27 cellular contexts compared by ENCODE assay signal in genomic region chr16:75231570-75231969, GRCh38. TPM values are rescaled to one million over a fixed set of nuclear protein-coding genes. Genes with fewer than 3 reads are reported as not detected.
DNase-seq lines count a peak whose midpoint lies in the region; ATAC-seq, FAIRE-seq and TF ChIP-seq lines count a peak whose summit lies in the region.
"Had no signal": no experiment of that assay in that cellular context is flagged by ENCODE, and none has a peak within 500 bp of the region (broad histone marks: within the 10 kb centered on the region; RNA-seq: fewer than 3 reads in every experiment).

No MANE protein-coding gene starts in this region.

- DNase-seq in Calu3 (no peak), HFFc6 (no peak), body of pancreas (no peak), osteoblast (ENCODE audit: insufficient read length, low spot score, missing footprints) (peak; percentile 82), GM13976 (ENCODE audit: low spot score) (no peak), KG1 (lab: John Stamatoyannopoulos, UW) (no peak), GM12892 (ENCODE audit: insufficient read length) (no peak)
- DNase-seq: 8988T; ACHN; BE2C; CD8-positive, alpha-beta memory T cell; DMS79 treated with DMSO at 0.1 percent for 48 hours; GF-D8; KBM-7; MG63; NCI-H2029; NCI-H446; NCI-H524 treated with DMSO at 0.1 percent for 48 hours; NCI-H774; PC-3; Right ventricle myocardium superior had no signal

- H3K4me1 ChIP-seq in body of pancreas (peaks cover 54% of the 10 kb centered on the region), osteoblast (ENCODE audit: insufficient read depth, low read length) (no peaks in the 10 kb centered on the region)

- H3K79me2 ChIP-seq in osteoblast (ENCODE audit: insufficient read depth, low read length), result peaks cover 64% of the 10 kb centered on the region

- H3K27ac Mint-ChIP-seq in Calu3 (ENCODE audit: unreplicated experiment) (peak overlapping the region; percentile 39), HFFc6 (peak overlapping the region; percentile 59)
- H3K27ac Mint-ChIP-seq: CD8-positive, alpha-beta memory T cell had no signal

- peaks cover 23% of the 10 kb centered on the region for H3K4me1 Mint-ChIP-seq in Calu3 (ENCODE audit: low read depth, unreplicated experiment)
- peaks cover 32% of the 10 kb centered on the region for H3K4me1 Mint-ChIP-seq in HFFc6 (ENCODE audit: low read depth)
- H3K4me1 Mint-ChIP-seq: CD14-positive monocyte had no signal

- H3K27me3 ChIP-seq in body of pancreas (no peaks in the 10 kb centered on the region), osteoblast (ENCODE audit: insufficient read depth, low read length) (no peaks in the 10 kb centered on the region)
- H3K27me3 ChIP-seq: BE2C, MG63, SJSA1 had no signal

- no peak for FAIRE-seq in GM12892 (lab: Jason Lieb, UNC)
- FAIRE-seq: GM12891, HTR-8/SVneo had no signal

- 65 to 80% methylated on average over 11 of the region's 11 CpGs for WGBS in body of pancreas, 2 donors

- H3K36me3 ChIP-seq in body of pancreas (replicated peaks in 1 of 2; ENCODE audit: insufficient read depth in 1 of 2, low read depth in 2 of 2), result peaks cover 2 to 13% of the 10 kb centered on the region in 2 donors
- peaks cover 82% of the 10 kb centered on the region for H3K36me3 ChIP-seq in osteoblast (ENCODE audit: insufficient read depth, low read length)

- BruUV-seq in Calu3 (replicated peaks; lab: Mats Ljungman, UMichigan), result no TSS peak

- in situ Hi-C loops in GM13976 (cut with MboI; ENCODE audit: low sequenced_read_pairs, unreplicated experiment), result no loop called here

- no peak overlapping the region for H2AFZ ChIP-seq in osteoblast (ENCODE audit: low read length)

- CTCF ChIA-PET in Calu3 (lab: Charles Lee), result no interaction called here

- peaks cover 73% of the 10 kb centered on the region for H4K20me1 ChIP-seq in osteoblast (ENCODE audit: insufficient read depth, low read length)

- H3K4me3 ChIP-seq in body of pancreas (no peak overlapping the region), osteoblast (ENCODE audit: insufficient read depth, low read length) (no peak overlapping the region)
- H3K4me3 ChIP-seq: MG63, SJSA1 had no signal

- no peaks in the 10 kb centered on the region for H3K27me3 Mint-ChIP-seq in Calu3 (ENCODE audit: unreplicated experiment)
- peaks cover 22% of the 10 kb centered on the region for H3K27me3 Mint-ChIP-seq in HFFc6 (ENCODE audit: insufficient read depth)

- TF ChIP-seq POLR2A in body of pancreas (IDR thresholded peaks at IDR 0.05), result no peak
- TF ChIP-seq POLR2A in GM12892 (IDR thresholded peaks at IDR 0.05; ENCODE audit: low read depth, low read length), result no peak

- intact Hi-C loops in Calu3 (cut with micrococcal nuclease; ENCODE audit: unreplicated experiment) (loop anchor here (5.0 kb wide), 1 partner anchor 76 kb away; no protein-coding TSS in a partner anchor), body of pancreas (cut with DNase I) (no loop called here)

- H3K4me2 ChIP-seq in osteoblast (ENCODE audit: insufficient read depth, low read length), result no peak overlapping the region

- TF ChIP-seq CTCF in Calu3 (IDR thresholded peaks at IDR 0.05; ENCODE audit: unreplicated experiment), result no peak
- TF ChIP-seq CTCF in HFFc6 (IDR thresholded peaks at IDR 0.05), result no peak
- no peak for TF ChIP-seq CTCF in body of pancreas (IDR thresholded peaks at IDR 0.05)
- TF ChIP-seq CTCF in osteoblast (IDR thresholded peaks at IDR 0.05; ENCODE audit: extremely low read depth, low read depth, low read length), result no peak
- TF ChIP-seq CTCF in GM13976 (IDR thresholded peaks at IDR 0.05; ENCODE audit: borderline replicate concordance, control extremely low read depth, extremely low read depth, insufficient read depth, missing control alignments), result no peak

- H3K9me3 ChIP-seq in body of pancreas (no peaks in the 10 kb centered on the region), osteoblast (ENCODE audit: low read depth, low read length) (no peaks in the 10 kb centered on the region)
- H3K9me3 ChIP-seq: BE2C, MG63, SJSA1 had no signal

- H3K9me3 Mint-ChIP-seq in Calu3 (ENCODE audit: low read depth, unreplicated experiment), result no peaks in the 10 kb centered on the region
- H3K9me3 Mint-ChIP-seq in HFFc6, result peaks cover 4% of the 10 kb centered on the region
- H3K9me3 Mint-ChIP-seq: CD8-positive, alpha-beta memory T cell had no signal

- H3K4me3 Mint-ChIP-seq in Calu3 (ENCODE audit: low read depth, unreplicated experiment), result no peak overlapping the region
- H3K4me3 Mint-ChIP-seq in HFFc6, result no peak overlapping the region
- H3K4me3 Mint-ChIP-seq: CD8-positive, alpha-beta memory T cell had no signal

- H3K36me3 Mint-ChIP-seq in Calu3 (ENCODE audit: insufficient read depth, unreplicated experiment) (peaks cover 95% of the 10 kb centered on the region), HFFc6 (ENCODE audit: low read depth) (peaks cover 30% of the 10 kb centered on the region)
- H3K36me3 Mint-ChIP-seq: CD14-positive monocyte; CD8-positive, alpha-beta memory T cell had no signal

- ATAC-seq in body of pancreas, result no peak
- ATAC-seq: PC-3 had no signal

- peak overlapping the region in 3 of 4 donors; percentile 88 to 95 (median 90) for H3K27ac ChIP-seq in body of pancreas
- peak overlapping the region; percentile 17 for H3K27ac ChIP-seq in osteoblast (ENCODE audit: low read depth, low read length)
- H3K27ac ChIP-seq: SJSA1 had no signal

RNA-seq across cellular contexts. Expression of gene CTRB1, which starts 12.8 kb away (rescaled TPM):
- total RNA-seq in Calu3 (2022) (not detected in 2 replicates), body of pancreas (over 10,000 TPM; 14,932 to 20,352 TPM), osteoblast (not detected in 2 replicates)
- total RNA-seq in HFFc6 (2021; fragmentation: NEBNext Ultra II Directional; extraction: Animal tissue kit (Norgen Biotek cat#: 25700)), result not detected
- polyA plus RNA-seq in GM12892 (2012; ENCODE audit: missing spikeins), result not detected
- total RNA-seq: CD8-positive, alpha-beta memory T cell; H4; PC-3; Right ventricle myocardium superior; RPMI7951; SJSA1 had no signal
- polyA plus RNA-seq: CD14-positive monocyte; CD8-positive, alpha-beta memory T cell had no signal

RNA-seq across cellular contexts. Expression of gene BCAR1, which starts 19.9 kb away (rescaled TPM):
- total RNA-seq in Calu3 (2022) (153 and 168 TPM in 2 replicates), body of pancreas (10 to 100 TPM; 61.0 to 72.8 TPM), osteoblast (66.9 and 75.3 TPM in 2 replicates)
- total RNA-seq in HFFc6 (2021; fragmentation: NEBNext Ultra II Directional; extraction: Animal tissue kit (Norgen Biotek cat#: 25700)), result 100 to 1,000 TPM; 126 to 148 (median 130) TPM
- polyA plus RNA-seq in GM12892 (2012; ENCODE audit: missing spikeins), result 1.5 TPM
- polyA plus RNA-seq: CD14-positive monocyte; CD8-positive, alpha-beta memory T cell had no signal

RNA-seq across cellular contexts. Expression of gene CTRB2, which starts 24.6 kb away (rescaled TPM):
- 0.76 TPM in 1 of 2 replicates, not detected in the other for total RNA-seq in Calu3 (2022)
- not detected for total RNA-seq in HFFc6 (2021; fragmentation: NEBNext Ultra II Directional; extraction: Animal tissue kit (Norgen Biotek cat#: 25700))
- total RNA-seq in body of pancreas, result over 10,000 TPM; 18,538 to 32,261 TPM
- not detected in 2 replicates for total RNA-seq in osteoblast
- not detected for polyA plus RNA-seq in GM12892 (2012; ENCODE audit: missing spikeins)
- total RNA-seq: CD8-positive, alpha-beta memory T cell; H4; PC-3; Right ventricle myocardium superior; RPMI7951; SJSA1 had no signal
- polyA plus RNA-seq: CD14-positive monocyte; CD8-positive, alpha-beta memory T cell had no signal

Comparison
In these comparisons a context has a peak if more than half of its experiments do, and no peak if none do; other contexts are left out.
1. RNA of gene CTRB1, which starts 12.8 kb away (total RNA-seq): 14,932 to 20,352 TPM in body of pancreas; not detected in Calu3, not detected in HFFc6 and not detected in osteoblast; every median in the first group is over 1,000 times any median in the second.
2. RNA of gene CTRB2, which starts 24.6 kb away (total RNA-seq): 18,538 to 32,261 TPM in body of pancreas; 0.76 TPM in Calu3, not detected in HFFc6 and not detected in osteoblast; every median in the first group is over 1,000 times any median in the second.